ENCODE assay signal across 1 cellular context in the genomic region with DNA sequence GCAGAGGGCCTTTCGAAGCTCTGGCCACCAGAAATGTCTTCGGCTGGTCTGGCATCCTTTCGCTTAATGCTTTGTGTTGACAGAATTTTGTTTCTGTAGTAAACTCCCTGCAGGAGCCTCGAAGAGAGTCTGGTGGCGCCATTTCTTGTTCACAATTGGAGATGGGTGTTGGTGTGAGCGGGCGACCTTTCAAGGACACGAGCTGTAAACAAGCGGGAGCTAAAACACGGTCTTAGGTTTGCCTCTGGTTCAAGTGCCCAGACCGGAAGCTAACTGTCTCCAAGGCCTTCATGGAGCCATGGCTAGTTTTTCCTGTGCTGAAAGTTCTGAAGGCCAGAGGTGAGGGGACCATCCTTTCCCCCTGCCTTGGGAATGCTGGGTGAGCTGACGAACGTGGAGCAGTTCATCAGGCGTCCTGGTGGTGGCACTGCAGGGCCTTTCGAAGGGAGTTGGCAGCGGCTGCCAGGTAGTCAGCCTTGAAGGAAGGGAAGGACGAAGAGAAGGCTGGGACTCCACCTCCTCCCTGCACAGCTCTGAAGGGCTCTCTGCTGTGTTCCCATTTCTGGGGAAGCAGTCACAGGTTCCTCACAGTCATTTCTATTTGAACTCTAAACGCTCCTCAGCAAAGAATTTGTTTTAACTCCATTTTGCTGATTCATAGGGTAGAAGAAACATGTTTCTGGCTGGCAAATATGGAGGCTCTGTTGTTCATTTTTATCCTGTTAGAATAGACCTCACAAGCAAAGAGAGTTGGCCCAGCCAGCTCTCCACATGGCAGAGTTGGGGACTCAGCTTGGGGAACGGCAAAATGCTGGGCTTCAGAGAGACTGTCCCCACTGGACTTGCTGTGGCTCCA.
TF ChIP-seq lines count a peak whose summit lies in the region.

No MANE protein-coding gene starts in this region.

TF ChIP-seq in HepG2, 621 proteins besides CTCF, POLR2A, EP300 and RAD21 (continued from another document):
- TF ChIP-seq TARDBP (CRISPR knock-in tag; IDR thresholded peaks at IDR 0.05): 0 out of 2 replicates have a peak, but pooled peaks have one; percentile 30
- TF ChIP-seq, protein P1, sequence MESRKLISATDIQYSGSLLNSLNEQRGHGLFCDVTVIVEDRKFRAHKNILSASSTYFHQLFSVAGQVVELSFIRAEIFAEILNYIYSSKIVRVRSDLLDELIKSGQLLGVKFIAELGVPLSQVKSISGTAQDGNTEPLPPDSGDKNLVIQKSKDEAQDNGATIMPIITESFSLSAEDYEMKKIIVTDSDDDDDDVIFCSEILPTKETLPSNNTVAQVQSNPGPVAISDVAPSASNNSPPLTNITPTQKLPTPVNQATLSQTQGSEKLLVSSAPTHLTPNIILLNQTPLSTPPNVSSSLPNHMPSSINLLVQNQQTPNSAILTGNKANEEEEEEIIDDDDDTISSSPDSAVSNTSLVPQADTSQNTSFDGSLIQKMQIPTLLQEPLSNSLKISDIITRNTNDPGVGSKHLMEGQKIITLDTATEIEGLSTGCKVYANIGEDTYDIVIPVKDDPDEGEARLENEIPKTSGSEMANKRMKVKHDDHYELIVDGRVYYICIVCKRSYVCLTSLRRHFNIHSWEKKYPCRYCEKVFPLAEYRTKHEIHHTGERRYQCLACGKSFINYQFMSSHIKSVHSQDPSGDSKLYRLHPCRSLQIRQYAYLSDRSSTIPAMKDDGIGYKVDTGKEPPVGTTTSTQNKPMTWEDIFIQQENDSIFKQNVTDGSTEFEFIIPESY (CRISPR knock-in tag; IDR thresholded peaks at IDR 0.05): peak; percentile 54; the same call in 1 of the 2 replicates
- no peak for TF ChIP-seq GATA4 (IDR thresholded peaks at IDR 0.05; ENCODE audit: borderline replicate concordance, low read depth)
- peak; percentile 27 for TF ChIP-seq TEAD3 (CRISPR knock-in tag; optimal IDR thresholded peaks at IDR 0.05; ENCODE audit: borderline replicate concordance)
- TF ChIP-seq ZBTB38 (CRISPR knock-in tag; IDR thresholded peaks at IDR 0.05): peak; percentile 13; the same call in 1 of the 2 replicates
- peak; percentile 89 for TF ChIP-seq STAG1 (CRISPR knock-in tag; IDR thresholded peaks at IDR 0.05)
- no peak for TF ChIP-seq CREM (IDR thresholded peaks at IDR 0.05)
- TF ChIP-seq CREM (CRISPR knock-in tag; IDR thresholded peaks at IDR 0.05): no peak
